Comparison of ENCODE assay signal across 1 cellular context in genomic region chr20:44784688-44785087, GRCh38.
TF ChIP-seq lines count a peak whose summit lies in the region.

No MANE protein-coding gene starts in this region.

TF ChIP-seq in H1, 55 proteins besides CTCF, POLR2A, EP300 and RAD21:
- TF ChIP-seq RFX5 (IDR thresholded peaks at IDR 0.05; ENCODE audit: borderline replicate concordance, low read depth, low read length) (no peak), SP2 (IDR thresholded peaks at IDR 0.05; ENCODE audit: low read length) (no peak), CHD7 (IDR thresholded peaks at IDR 0.05; ENCODE audit: insufficient replicate concordance, low read length) (no peak), TBP (IDR thresholded peaks at IDR 0.05; ENCODE audit: low read depth, low read length) (no peak), TEAD4 (IDR thresholded peaks at IDR 0.05; ENCODE audit: low read depth, low read length) (peak; percentile 84)
